ENCODE assay signal across 17 cellular contexts in the genomic region with DNA sequence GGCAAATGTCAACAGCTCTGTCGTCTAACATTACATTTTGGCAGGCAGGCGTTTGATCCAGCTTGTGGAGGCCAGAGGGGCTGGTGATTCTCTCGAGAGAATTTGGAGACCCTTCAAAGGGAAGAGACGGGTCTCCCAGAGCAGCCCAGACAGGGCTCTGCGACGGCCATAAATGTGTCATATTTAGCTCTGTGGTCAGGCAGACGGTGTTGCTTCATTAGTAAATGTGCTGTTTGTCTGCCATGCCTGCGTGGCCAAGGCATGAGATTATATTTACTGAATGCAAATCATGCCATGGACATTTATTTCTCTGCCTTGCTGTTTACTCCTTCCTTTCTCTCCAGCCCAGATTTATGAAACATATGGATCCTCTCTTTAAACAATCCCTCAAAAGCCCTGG.
A peak's percentile ranks its signal among the peaks of the same experiment; 100 is the strongest.
DNase-seq lines count a peak whose midpoint lies in the region; ATAC-seq and TF ChIP-seq lines count a peak whose summit lies in the region.
"Had no signal": no experiment of that assay in that cellular context is flagged by ENCODE, and none has a peak within 500 bp of the region (broad histone marks: within the 10 kb centered on the region; RNA-seq: fewer than 3 reads in every experiment).

No MANE protein-coding gene starts in this region.

- H3K27ac ChIP-seq in GM23248 (no peak overlapping the region), endodermal cell (ENCODE audit: low read depth, low read length) (peak overlapping the region; percentile 44), psoas muscle (peak overlapping the region; percentile 71)
- H3K27ac ChIP-seq: C4-2B had no signal

- H3F3A ChIP-seq in GM23248 (ENCODE audit: insufficient read depth): no peaks in the 10 kb centered on the region

- H3K27me3 ChIP-seq in GM23248 (replicated peaks; ENCODE audit: insufficient read depth): peaks cover 3% of the 10 kb centered on the region; the same call in 1 of the 2 replicates
- no peaks in the 10 kb centered on the region for H3K27me3 ChIP-seq in endodermal cell (ENCODE audit: control insufficient read depth, insufficient read depth, low read length, poor library complexity, severe bottlenecking)
- no peaks in the 10 kb centered on the region for H3K27me3 ChIP-seq in psoas muscle (ENCODE audit: insufficient read depth in 3 of 3, low read length in 2 of 3)

- no peak for TF ChIP-seq CTCF in endodermal cell (conservative IDR thresholded peaks at IDR 0.05)
- TF ChIP-seq CTCF in psoas muscle (IDR thresholded peaks at IDR 0.05): no peak

- no peaks in the 10 kb centered on the region for H3K79me2 ChIP-seq in GM23248 (ENCODE audit: insufficient read depth)

- no peaks in the 10 kb centered on the region for H4K20me1 ChIP-seq in GM23248 (ENCODE audit: insufficient read depth)

- H3K4me1 Mint-ChIP-seq in endodermal cell: no peaks in the 10 kb centered on the region

- H3K9ac ChIP-seq in GM23248: peak overlapping the region; percentile 9; the same call in 1 of the 2 replicates
- H3K9ac ChIP-seq in endodermal cell (ENCODE audit: extremely low read depth, low read length, poor library complexity, severe bottlenecking): no peak overlapping the region

- DNase-seq in NCI-H1694 treated with DMSO at 0.1 percent for 48 hours (lab: John Stamatoyannopoulos, UW) (peak; percentile 22), NCI-H1694 (lab: John Stamatoyannopoulos, UW) (no peak), GM23248 (peak; percentile 62), endodermal cell (no peak), psoas muscle (no peak), HuH-7.5 (ENCODE audit: low spot score) (no peak), C1 segment of cervical spinal cord (lab: John Stamatoyannopoulos, UW) (no peak)
- DNase-seq: 8988T, COR-L47, DMS53, NCI-H1436, NCI-H446, NCI-H82, SIG-M5 had no signal

- H3K36me3 Mint-ChIP-seq in endodermal cell (ENCODE audit: low read depth): no peaks in the 10 kb centered on the region

- H3K36me3 ChIP-seq in GM23248 (ENCODE audit: low read depth) (no peaks in the 10 kb centered on the region), endodermal cell (ENCODE audit: control insufficient read depth, insufficient read depth, low read length) (no peaks in the 10 kb centered on the region), psoas muscle (ENCODE audit: insufficient read depth in 1 of 2, low read depth in 1 of 2) (no peaks in the 10 kb centered on the region)

- H3K4me3 ChIP-seq in GM23248 (no peak overlapping the region), endodermal cell (ENCODE audit: low read length) (no peak overlapping the region), psoas muscle (peak overlapping the region; percentile 22)

- no peaks in the 10 kb centered on the region for H3K9me2 ChIP-seq in GM23248 (ENCODE audit: insufficient read depth)

- no peaks in the 10 kb centered on the region for H3K27me3 Mint-ChIP-seq in endodermal cell (ENCODE audit: insufficient read depth)

- H3K4me3 Mint-ChIP-seq in endodermal cell: no peak overlapping the region

- intact Hi-C loops in psoas muscle (cut with DNase I): no loop called here

- no peaks in the 10 kb centered on the region for H3K9me3 Mint-ChIP-seq in endodermal cell

- H3K27ac Mint-ChIP-seq in endodermal cell: no peak overlapping the region

- H3K4me2 ChIP-seq in GM23248 (ENCODE audit: unreplicated experiment): no peak overlapping the region

- H2AFZ ChIP-seq in GM23248: no peak overlapping the region

- peak; percentile 38 to 81 (median 78) for ATAC-seq in psoas muscle
- no peak for ATAC-seq in HG02623 (IDR thresholded peaks at IDR 0.05; ENCODE audit: unreplicated experiment)
- ATAC-seq: HCT116 had no signal

- 5 to 11% methylated on average over 8 of the region's 8 CpGs for WGBS in GM23248 (ENCODE audit: low coverage in 1 of 2, low lambda C conversion rate in 2 of 2, missing lambda C conversion rate in 2 of 2), 2 experiments
- 87 to 91% methylated on average over 8 of the region's 8 CpGs for WGBS in endodermal cell (ENCODE audit: insufficient coverage in 1 of 2, insufficient read length in 1 of 2), 2 experiments
- 12 to 19% (median 17%) methylated on average over 8 of the region's 8 CpGs for WGBS in psoas muscle, 3 donors

- in situ Hi-C loops in GM23248 (cut with MboI): no loop called here

- H3K4me1 ChIP-seq in GM23248 (ENCODE audit: insufficient read depth): peaks cover 14% of the 10 kb centered on the region
- H3K4me1 ChIP-seq in endodermal cell (ENCODE audit: control insufficient read depth, insufficient read depth, low read length): no peaks in the 10 kb centered on the region
- peaks cover 30% of the 10 kb centered on the region for H3K4me1 ChIP-seq in psoas muscle

- no peaks in the 10 kb centered on the region for H3K9me3 ChIP-seq in GM23248 (ENCODE audit: low read depth)
- no peaks in the 10 kb centered on the region for H3K9me3 ChIP-seq in endodermal cell (ENCODE audit: control insufficient read depth, low read length)
- H3K9me3 ChIP-seq in psoas muscle: no peaks in the 10 kb centered on the region

Comparison
In these comparisons a context has a peak if more than half of its experiments do, and no peak if none do; other contexts are left out.
1. DNase-seq: peak in NCI-H1694 treated with DMSO at 0.1 percent for 48 hours (single experiment) and GM23248 (single experiment); none in NCI-H1694 (single experiment), endodermal cell (single experiment), psoas muscle (0 of 2), HuH-7.5 (single experiment) and C1 segment of cervical spinal cord (0 of 14).